1 cellular context compared by ENCODE assay signal in genomic region chr3:70861855-70862254, GRCh38.
TF ChIP-seq lines count a peak whose summit lies in the region.

No MANE protein-coding gene starts in this region.

TF ChIP-seq in GM23338, 12 proteins besides CTCF, POLR2A, EP300 and RAD21 (continued from another document):
- TF ChIP-seq ZNF462 (CRISPR knock-in tag; IDR thresholded peaks at IDR 0.05) (no peak), JUNB (IDR thresholded peaks at IDR 0.05; ENCODE audit: unreplicated experiment) (no peak), REST (IDR thresholded peaks at IDR 0.05; ENCODE audit: unreplicated experiment) (no peak), POLR2AphosphoS5 (IDR thresholded peaks at IDR 0.05; ENCODE audit: low read depth) (no peak), CREB1 (CRISPR knock-in tag; IDR thresholded peaks at IDR 0.05; ENCODE audit: low read depth) (no peak), EZH2phosphoT487 (IDR thresholded peaks at IDR 0.05; ENCODE audit: unreplicated experiment) (no peak)
